Comparison of ENCODE assay signal across 17 cellular contexts in genomic region chr14:66137076-66137475, GRCh38.
"Had no signal": no experiment of that assay in that cellular context is flagged by ENCODE, and none has a peak within 500 bp of the region (broad histone marks: within the 10 kb centered on the region; RNA-seq: fewer than 3 reads in every experiment).

No MANE protein-coding gene starts in this region.

- H3K9me3 ChIP-seq: spleen, testis, upper lobe of right lung had no signal

- H3K27me3 ChIP-seq: spleen, testis, upper lobe of right lung had no signal

- H3K4me1 ChIP-seq: testis, upper lobe of right lung had no signal

- H3K4me3 ChIP-seq: coronary artery, lung, spleen, testis, upper lobe of right lung had no signal

- H3K36me3 ChIP-seq: spleen, upper lobe of right lung had no signal

- ATAC-seq: activated T-helper 17 cell treated with anti-CD3 and anti-CD28 coated beads, Interleukin-2, amount 50 U/mL, for 72 hours; left lobe of liver; stimulated activated memory B cell treated with anti-CD40 and anti-IgM and Interleukin-4, amounts not matched to agents 10 μg/mL and 1 μg/mL and 100 μg/mL, for 72 hours; upper lobe of right lung had no signal

- DNase-seq: activated CD4-positive, alpha-beta memory T cell treated with anti-CD3 and anti-CD28 coated beads for 36 hours; activated naive CD4-positive, alpha-beta T cell; activated naive CD8-positive, alpha-beta T cell treated with anti-CD3 and anti-CD28 coated beads, Interleukin-2, amount 10 ng/mL, durations not matched to agents 7 days and 5 days; caudate nucleus; foreskin melanocyte; glutamatergic neuron; nucleus accumbens; retina; spleen; stimulated activated CD4-positive, alpha-beta T cell treated with anti-CD3 and anti-CD28 coated beads, Interleukin-4, amount 100 ng/mL, for 4 hours; testis; upper lobe of right lung had no signal

- H3K27ac ChIP-seq: coronary artery, spleen, testis, upper lobe of right lung had no signal
